Comparison of ENCODE assay signal across 8 cellular contexts in the genomic region with DNA sequence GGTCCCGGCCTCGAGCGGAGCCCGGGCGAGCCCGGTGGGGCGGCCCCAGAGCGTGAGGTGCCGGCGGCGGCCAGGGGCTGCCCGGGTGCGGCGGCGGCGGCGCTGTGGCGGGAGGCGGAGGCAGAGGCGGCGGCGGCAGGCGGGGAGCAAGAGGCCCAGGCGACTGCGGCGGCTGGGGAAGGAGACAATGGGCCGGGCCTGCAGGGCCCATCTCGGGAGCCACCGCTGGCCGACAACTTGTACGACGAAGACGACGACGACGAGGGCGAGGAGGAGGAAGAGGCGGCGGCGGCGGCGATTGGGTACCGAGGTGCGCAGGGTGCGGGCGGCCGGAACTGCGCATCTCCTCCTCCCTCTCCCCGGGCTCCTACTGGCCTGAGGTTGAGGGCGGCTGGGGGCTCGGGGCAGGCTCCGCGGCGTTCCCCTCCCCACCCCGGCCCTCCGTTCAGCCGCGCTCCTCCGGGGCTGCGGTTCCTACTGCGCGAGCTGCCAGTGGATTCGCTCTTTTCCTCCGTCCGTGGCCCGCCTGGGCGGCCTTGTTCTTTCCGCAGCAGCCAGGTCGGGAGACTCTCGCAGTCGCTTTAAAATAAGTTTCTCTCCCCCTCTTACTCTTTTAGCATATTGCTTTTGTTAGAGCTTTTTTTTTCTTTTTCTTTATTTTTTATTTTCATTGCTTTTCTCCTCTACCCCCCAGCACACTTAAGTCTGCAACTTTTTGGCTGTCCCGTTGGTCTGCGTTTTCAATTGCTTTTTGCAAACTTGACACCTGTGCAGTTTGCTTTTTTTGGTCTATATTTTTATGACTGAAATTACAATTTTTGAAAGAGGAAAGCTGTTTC. TPM values are rescaled to one million over a fixed set of nuclear protein-coding genes. Genes with fewer than 3 reads are reported as not detected.
DNase-seq lines count a peak whose midpoint lies in the region; TF ChIP-seq lines count a peak whose summit lies in the region.

No MANE protein-coding gene starts in this region.

- WGBS in SK-N-SH (ENCODE audit: low lambda C conversion rate), result 3% methylated on average over 22 of the region's 73 CpGs

- peak overlapping the region; percentile 76 for H3K4me2 ChIP-seq in Loucy (ENCODE audit: low read depth, low read length, poor library complexity, severe bottlenecking)
- peak overlapping the region; percentile 76 for H3K4me2 ChIP-seq in SK-N-SH

- peak overlapping the region; percentile 97 for H3K4me3 Mint-ChIP-seq in activated naive CD4-positive, alpha-beta T cell treated with anti-CD3 and anti-CD28 coated beads, Interleukin-2, amount 50 U/mL, for 24 hours

- H3K36me3 ChIP-seq in ES-I3 (ENCODE audit: insufficient read depth, low read length), result peaks cover 23% of the 10 kb centered on the region
- H3K36me3 ChIP-seq in HAP-1 (replicated peaks), result peaks cover 28% of the 10 kb centered on the region
- H3K36me3 ChIP-seq in Loucy (ENCODE audit: insufficient read depth, low read length), result peaks cover 10% of the 10 kb centered on the region; the same call in 1 of the 2 replicates
- H3K36me3 ChIP-seq in SK-N-SH (replicated peaks in 1 of 2; ENCODE audit: control insufficient read depth in 1 of 2, insufficient read depth in 2 of 2, low read length in 1 of 2), result peaks cover 27 to 33% of the 10 kb centered on the region in 2 experiments

- H4K20me1 ChIP-seq in Loucy (ENCODE audit: insufficient read depth, low read length, poor library complexity, severe bottlenecking) (peaks cover 39% of the 10 kb centered on the region), SK-N-SH (ENCODE audit: insufficient read depth) (no peaks in the 10 kb centered on the region; the same call in 1 of the 2 replicates)

- no peak for TF ChIP-seq RAD21 in SK-N-SH (IDR thresholded peaks at IDR 0.05; ENCODE audit: low read length)

- no peaks in the 10 kb centered on the region for H3K27me3 Mint-ChIP-seq in activated naive CD4-positive, alpha-beta T cell treated with anti-CD3 and anti-CD28 coated beads, Interleukin-2, amount 50 U/mL, for 24 hours

- CTCF ChIA-PET in SK-N-SH (lab: Yijun Ruan, JAX), result interaction anchor here (0.5 to 1.5 kb wide), 3 partner anchors 9 to 522 kb away, joined by 3 to 4 read pairs (median 3); partner anchors contain the start of gene RUFY2

- peak overlapping the region; percentile 74 for H3K27ac Mint-ChIP-seq in activated naive CD4-positive, alpha-beta T cell treated with anti-CD3 and anti-CD28 coated beads, Interleukin-2, amount 50 U/mL, for 24 hours

- H3K9me3 Mint-ChIP-seq in activated naive CD4-positive, alpha-beta T cell treated with anti-CD3 and anti-CD28 coated beads, Interleukin-2, amount 50 U/mL, for 24 hours, result no peaks in the 10 kb centered on the region

- H3K4me1 ChIP-seq in ES-I3 (ENCODE audit: insufficient read depth, low read length), result no peaks in the 10 kb centered on the region; the same call in 1 of the 2 replicates
- peaks cover 7% of the 10 kb centered on the region for H3K4me1 ChIP-seq in HAP-1
- peaks cover 36% of the 10 kb centered on the region for H3K4me1 ChIP-seq in Loucy (ENCODE audit: insufficient read depth, low read length, poor library complexity, severe bottlenecking)
- no peaks in the 10 kb centered on the region; a peak in 1 of 4 replicates for H3K4me1 ChIP-seq in SK-N-SH (ENCODE audit: control insufficient read depth in 1 of 2, insufficient read depth in 2 of 2, low read depth in 1 of 2, low read length in 1 of 2)

- H3K36me3 Mint-ChIP-seq in activated naive CD4-positive, alpha-beta T cell treated with anti-CD3 and anti-CD28 coated beads, Interleukin-2, amount 50 U/mL, for 24 hours, result peaks cover 10% of the 10 kb centered on the region

- H3F3A ChIP-seq in Loucy (ENCODE audit: low read depth), result no peaks in the 10 kb centered on the region
- H3F3A ChIP-seq in SK-N-SH (replicated peaks; ENCODE audit: insufficient read depth), result peaks cover 15% of the 10 kb centered on the region

- no peaks in the 10 kb centered on the region for H3K27me3 ChIP-seq in HAP-1 (ENCODE audit: low read depth)
- no peaks in the 10 kb centered on the region for H3K27me3 ChIP-seq in Loucy (ENCODE audit: insufficient read depth, low read length, poor library complexity, severe bottlenecking)
- H3K27me3 ChIP-seq in SK-N-SH (ENCODE audit: insufficient read depth), result no peaks in the 10 kb centered on the region

- no peak for TF ChIP-seq CTCF in Loucy (conservative IDR thresholded peaks at IDR 0.05; ENCODE audit: low read length)
- TF ChIP-seq CTCF in SK-N-SH (IDR thresholded peaks at IDR 0.05), result no peak; the same call in 1 of the 2 replicates

- peak overlapping the region; percentile 70 for H2AFZ ChIP-seq in Loucy (ENCODE audit: low read length)
- H2AFZ ChIP-seq in SK-N-SH (ENCODE audit: low read depth), result peak overlapping the region; percentile 12

- H3K4me1 Mint-ChIP-seq in activated naive CD4-positive, alpha-beta T cell treated with anti-CD3 and anti-CD28 coated beads, Interleukin-2, amount 50 U/mL, for 24 hours, result peaks cover 36% of the 10 kb centered on the region

- peak overlapping the region; percentile 73 for H3K9ac ChIP-seq in ES-I3 (ENCODE audit: low read depth, low read length)
- H3K9ac ChIP-seq in Loucy (ENCODE audit: low read depth, low read length, poor library complexity, severe bottlenecking), result peak overlapping the region; percentile 80
- peak overlapping the region; percentile 75 for H3K9ac ChIP-seq in SK-N-SH

- in situ Hi-C loops in HAP-1 (cut with MboI; ENCODE audit: low sequenced_read_pairs), result no loop called here

- H3K9me2 ChIP-seq in Loucy (replicated peaks; ENCODE audit: low read depth, low read length), result no peaks in the 10 kb centered on the region
- no peaks in the 10 kb centered on the region for H3K9me2 ChIP-seq in SK-N-SH

- H3K79me2 ChIP-seq in Loucy (ENCODE audit: insufficient read depth, low read length) (peaks cover 47% of the 10 kb centered on the region), SK-N-SH (ENCODE audit: insufficient read depth) (peaks cover 49% of the 10 kb centered on the region)

- H3K4me3 ChIP-seq in HAP-1, result peak overlapping the region; percentile 83
- peak overlapping the region; percentile 81 for H3K4me3 ChIP-seq in Loucy (ENCODE audit: low read length, poor library complexity, severe bottlenecking)
- H3K4me3 ChIP-seq in SK-N-SH (ENCODE audit: low read depth in 2 of 2, low read length in 1 of 2), result peak overlapping the region; percentile 69 to 72

- H3K27ac ChIP-seq in SK-N-SH (ENCODE audit: low read depth in 2 of 2, low read length in 1 of 2), result peak overlapping the region; percentile 86 to 93

- H3K9me3 ChIP-seq in ES-I3 (ENCODE audit: control insufficient read depth, insufficient read depth, low read length) (no peaks in the 10 kb centered on the region), HAP-1 (no peaks in the 10 kb centered on the region), Loucy (ENCODE audit: insufficient read depth, low read depth, low read length) (no peaks in the 10 kb centered on the region), SK-N-SH (no peaks in the 10 kb centered on the region)

- TF ChIP-seq EP300 in SK-N-SH (IDR thresholded peaks at IDR 0.05; ENCODE audit: borderline replicate concordance in 1 of 2, low read depth in 1 of 2, low read length in 1 of 2), result no peak

- POLR2A ChIA-PET in SK-N-SH (lab: Yijun Ruan, JAX), result interaction anchor here (1.1 kb wide), 1 partner anchor 47 kb away, joined by 7 read pairs; the partner anchor contains the start of gene DNAJC12

- DNase-seq in HAP-1 (ENCODE audit: low spot score in 2 of 2), result peak; percentile 74 to 84
- DNase-seq in SK-N-SH, result peak; percentile 87
- peak; percentile 5 for DNase-seq in glomerular endothelial cell (ENCODE audit: extremely low read depth, low read depth, low spot score)
- DNase-seq in occipital lobe (lab: John Stamatoyannopoulos, UW), result peak; percentile 78
- DNase-seq in superior temporal gyrus (ENCODE audit: extremely low spot score), result peak; percentile 76

TF ChIP-seq in SK-N-SH, 30 proteins besides CTCF, POLR2A, EP300 and RAD21 (continues in another document):
- TF ChIP-seq SIN3A (IDR thresholded peaks at IDR 0.05; ENCODE audit: borderline replicate concordance, low read depth, low read length), result no peak
- peak; percentile 13; the same call in 1 of the 2 replicates for TF ChIP-seq YY1 (IDR thresholded peaks at IDR 0.05; ENCODE audit: low read depth)
- no peak for TF ChIP-seq GATA2 (CRISPR knock-in tag; IDR thresholded peaks at IDR 0.05)
- peak; percentile 75 for TF ChIP-seq NRF1 (IDR thresholded peaks at IDR 0.05; ENCODE audit: low read depth, low read length)
- no peak for TF ChIP-seq MXI1 (IDR thresholded peaks at IDR 0.05; ENCODE audit: low read depth, low read length)
- TF ChIP-seq RFX5 (IDR thresholded peaks at IDR 0.05; ENCODE audit: low read length), result no peak
- no peak for TF ChIP-seq TEAD4 (IDR thresholded peaks at IDR 0.05; ENCODE audit: borderline replicate concordance, insufficient read depth)
- no peak for TF ChIP-seq FOXJ3 (CRISPR knock-in tag; IDR thresholded peaks at IDR 0.05)
- TF ChIP-seq RXRA (IDR thresholded peaks at IDR 0.05; ENCODE audit: borderline replicate concordance, low read depth), result no peak
- TF ChIP-seq SMC3 (IDR thresholded peaks at IDR 0.05; ENCODE audit: low read depth, low read length), result no peak
- no peak for TF ChIP-seq MEF2A (IDR thresholded peaks at IDR 0.05; ENCODE audit: borderline replicate concordance, low read depth)
- no peak for TF ChIP-seq GABPA (IDR thresholded peaks at IDR 0.05; ENCODE audit: low read depth)
- TF ChIP-seq PBX3 (IDR thresholded peaks at IDR 0.05), result no peak
- TF ChIP-seq JUND (IDR thresholded peaks at IDR 0.05), result no peak

RNA-seq across cellular contexts. Expression of gene SIRT1, which starts 0.6 kb away (rescaled TPM):
- polyA plus RNA-seq in SK-N-SH (2012; rRNA removed), result 6.0 and 7.0 TPM in 2 replicates
- polyA plus RNA-seq in SK-N-SH (2012; cell fraction: cytosol; rRNA removed), result 9.6 and 11.2 TPM in 2 replicates
- polyA plus RNA-seq in SK-N-SH (2012; cell fraction: nucleus; rRNA removed), result 3.6 and 8.0 TPM in 2 replicates
- total RNA-seq in glomerular endothelial cell (6.1 and 9.5 TPM in 2 replicates), occipital lobe (43.7 TPM)

RNA-seq across cellular contexts. Expression of gene DNAJC12, which starts 47.1 kb away (rescaled TPM):
- 7.9 and 9.3 TPM in 2 replicates for polyA plus RNA-seq in SK-N-SH (2012; rRNA removed)
- polyA plus RNA-seq in SK-N-SH (2012; cell fraction: cytosol; rRNA removed), result 13.8 and 18.3 TPM in 2 replicates
- polyA plus RNA-seq in SK-N-SH (2012; cell fraction: nucleus; rRNA removed), result 2.4 and 4.2 TPM in 2 replicates
- total RNA-seq in glomerular endothelial cell (1.9 and 2.0 TPM in 2 replicates), occipital lobe (1.7 TPM)

Comparison
In these comparisons a context has a peak if more than half of its experiments do, and no peak if none do; other contexts are left out.
1. Peak in every context shown above with its lines: DNase-seq, H3K4me3 ChIP-seq and H3K27ac ChIP-seq.
2. DNase-seq: peak in every context shown above with its lines; median percentile 87 in SK-N-SH; 79 in HAP-1; 78 in occipital lobe; 76 in superior temporal gyrus; 5 in glomerular endothelial cell.